Comparison of ENCODE assay signal across 1 cellular context in the genomic region with DNA sequence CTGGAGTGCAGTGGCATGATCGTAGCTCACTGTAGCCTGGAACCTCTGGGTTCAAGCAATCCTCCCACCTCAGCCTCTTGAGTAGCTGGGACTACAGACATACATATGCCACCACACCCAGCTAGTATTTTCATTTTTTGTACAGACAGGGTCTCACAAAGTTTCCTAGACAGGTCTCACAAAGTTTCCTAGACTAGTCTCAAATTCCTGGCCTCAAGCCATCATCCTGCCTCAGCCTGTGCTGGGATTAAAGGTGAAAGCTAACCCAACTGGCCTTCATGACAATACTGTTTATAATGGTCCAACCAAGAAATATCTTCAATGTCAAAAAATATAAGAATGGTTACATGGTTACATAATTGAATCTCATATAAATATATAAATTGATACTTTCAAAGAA.
TF ChIP-seq lines count a peak whose summit lies in the region.

No MANE protein-coding gene starts in this region.

TF ChIP-seq in IMR-90, 13 proteins besides CTCF, POLR2A, EP300 and RAD21 (continued from another document):
- TF ChIP-seq MAZ (IDR thresholded peaks at IDR 0.05; ENCODE audit: borderline replicate concordance, low read depth, low read length) = no peak
